Comparison of ENCODE assay signal across 8 cellular contexts in the genomic region with DNA sequence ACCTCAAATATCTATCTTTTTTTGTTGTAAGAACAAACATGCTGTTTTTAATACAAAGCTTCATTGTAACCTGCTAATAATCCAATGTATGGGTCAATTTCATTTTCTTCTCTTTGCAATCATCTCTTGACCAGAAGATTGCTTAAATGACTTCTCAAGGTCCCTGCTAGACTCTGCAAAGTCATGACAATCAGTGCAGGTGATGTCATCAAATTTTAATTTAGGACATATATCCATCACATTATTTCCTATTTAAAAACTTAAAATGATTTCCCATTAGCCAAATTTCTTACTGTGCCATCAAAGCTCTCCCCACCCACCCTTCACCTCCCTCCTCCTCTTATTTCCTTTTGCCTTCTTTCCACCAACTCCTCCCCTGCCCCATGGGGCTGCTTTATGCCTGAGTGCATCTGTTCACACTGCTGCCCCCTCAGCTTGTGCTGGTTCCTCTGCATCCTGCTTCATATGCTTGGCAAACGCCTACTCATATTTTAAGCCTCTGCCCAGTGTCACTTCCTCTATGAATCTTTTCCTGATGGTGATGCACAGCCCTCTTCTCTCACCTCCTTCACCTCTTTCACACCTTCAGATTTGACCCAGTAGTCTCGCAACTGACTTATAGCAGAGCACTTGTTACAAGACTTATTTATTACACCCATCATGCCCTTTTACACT. TPM values are rescaled to one million over a fixed set of nuclear protein-coding genes. Genes with fewer than 3 reads are reported as not detected.
DNase-seq lines count a peak whose midpoint lies in the region; ATAC-seq and TF ChIP-seq lines count a peak whose summit lies in the region.

No MANE protein-coding gene starts in this region.

- no TSS peak for BruUV-seq in OCI-LY7 (replicated peaks; lab: Mats Ljungman, UMichigan)

- intact Hi-C loops in OCI-LY7 (cut with micrococcal nuclease; ENCODE audit: unreplicated experiment): loop anchor here (1.0 kb wide), 1 partner anchor 20 kb away; a partner anchor contains a TSS
- intact Hi-C loops in posterior cingulate gyrus (cut with DNase I): no loop called here

- no peaks in the 10 kb centered on the region for H3K27me3 ChIP-seq in gastroesophageal sphincter

- H3K9me3 ChIP-seq in OCI-LY7 (ENCODE audit: low read length) (no peaks in the 10 kb centered on the region), gastroesophageal sphincter (no peaks in the 10 kb centered on the region)

- POLR2A ChIA-PET in OCI-LY7 (lab: Charles Lee): interaction anchor here (0.5 to 0.9 kb wide), 4 partner anchors 19 to 304 kb away, joined by 3 to 6 read pairs (median 4); no protein-coding TSS in a partner anchor

- TF ChIP-seq CTCF in OCI-LY7 (conservative IDR thresholded peaks at IDR 0.05; ENCODE audit: low read length) (peak; percentile 47), gastroesophageal sphincter (IDR thresholded peaks at IDR 0.05) (no peak)

- CTCF ChIA-PET in OCI-LY7 (lab: Charles Lee; ENCODE audit: unreplicated experiment): interaction anchor here (0.6 kb wide), 1 partner anchor 200 kb away, joined by 3 read pairs; no protein-coding TSS in a partner anchor

- 48 to 81% methylated on average over 2 of the region's 2 CpGs for WGBS in gastroesophageal sphincter (ENCODE audit: low coverage in 1 of 2), 2 donors

- peaks cover 24% of the 10 kb centered on the region for H3K79me2 ChIP-seq in OCI-LY7 (ENCODE audit: insufficient read depth, low read depth, low read length)

- peak overlapping the region; percentile 10; the same call in 1 of the 2 replicates for H2AFZ ChIP-seq in OCI-LY7 (ENCODE audit: low read length)

- DNase-seq in SIG-M5 treated with dmso at 0.1 percent for 504 hours (lab: John Stamatoyannopoulos, UW; ENCODE audit: unreplicated experiment) (peak; percentile 63), SIG-M5 (lab: John Stamatoyannopoulos, UW) (no peak), OCI-LY7 (ENCODE audit: low spot score) (peak; percentile 89), posterior cingulate gyrus (peak in 8 of 10 donors; percentile 26 to 89 (median 56)), kidney tubule cell (ENCODE audit: low spot score) (no peak), KG1 (lab: John Stamatoyannopoulos, UW) (no peak)

- peak overlapping the region; percentile 35 for H3K4me3 ChIP-seq in OCI-LY7 (ENCODE audit: low read depth, low read length, poor library complexity, severe bottlenecking)
- no peak overlapping the region for H3K4me3 ChIP-seq in gastroesophageal sphincter

- H4K20me1 ChIP-seq in OCI-LY7 (ENCODE audit: insufficient read depth, low read length): no peaks in the 10 kb centered on the region

- H3K36me3 ChIP-seq in OCI-LY7 (ENCODE audit: insufficient read depth, low read length) (peaks cover 72% of the 10 kb centered on the region), gastroesophageal sphincter (no peaks in the 10 kb centered on the region)

- ATAC-seq in HG02678 (IDR thresholded peaks at IDR 0.05; ENCODE audit: unreplicated experiment) (peak; percentile 51), gastroesophageal sphincter (no peak)

- no peaks in the 10 kb centered on the region for H3K9me2 ChIP-seq in OCI-LY7 (ENCODE audit: insufficient read depth, low read length)

- no peak for TF ChIP-seq EP300 in gastroesophageal sphincter (IDR thresholded peaks at IDR 0.05)

- peak overlapping the region; percentile 87 for H3K27ac ChIP-seq in OCI-LY7 (ENCODE audit: low read depth, low read length, poor library complexity, severe bottlenecking)
- H3K27ac ChIP-seq in gastroesophageal sphincter: no peak overlapping the region

- peaks cover 71% of the 10 kb centered on the region for H3K4me1 ChIP-seq in OCI-LY7 (ENCODE audit: insufficient read depth, low read length, poor library complexity, severe bottlenecking)
- peaks cover 0 to 8% (median 0%) of the 10 kb centered on the region in 3 donors for H3K4me1 ChIP-seq in gastroesophageal sphincter

- peak overlapping the region; percentile 73 for H3K4me2 ChIP-seq in OCI-LY7 (ENCODE audit: low read length)

- no peak for TF ChIP-seq POLR2A in gastroesophageal sphincter (IDR thresholded peaks at IDR 0.05)

RNA-seq across cellular contexts. Expression of a gene that starts 20.3 kb away (rescaled TPM):
- total RNA-seq in OCI-LY7 (2014; rRNA removed; shearing (Covaris generic)): 20.8 and 27.3 TPM in 2 replicates
- total RNA-seq in OCI-LY7 (2022) (80.6 and 88.7 TPM in 2 replicates), gastroesophageal sphincter (10 to 100 TPM in 1 of 4 donors, 1 to 10 TPM in 3; 5.0 to 33.0 (median 6.8) TPM)

Comparison
In these comparisons a context has a peak if more than half of its experiments do, and no peak if none do; other contexts are left out.
1. DNase-seq: peak in SIG-M5 treated with dmso at 0.1 percent for 504 hours (single experiment), OCI-LY7 (single experiment) and posterior cingulate gyrus (8 of 10); none in SIG-M5 (single experiment), kidney tubule cell (single experiment) and KG1 (single experiment).